In genomic region chr11:107928046-107928766, GRCh38 we compare ENCODE assay signal across 8 cellular contexts. TPM values are rescaled to one million over a fixed set of nuclear protein-coding genes. Genes with fewer than 3 reads are reported as not detected.
A peak's percentile ranks its signal among the peaks of the same experiment; 100 is the strongest.
DNase-seq lines count a peak whose midpoint lies in the region; ATAC-seq lines count a peak whose summit lies in the region.

TSS of gene RAB39A (plus strand) at chr11:107928448. CDS start at chr11:107928569, 121 bp downstream.

- DNase-seq in C1 segment of cervical spinal cord (lab: John Stamatoyannopoulos, UW) (peak; percentile 13 to 96 (median 86)), NCI-H82 (lab: John Stamatoyannopoulos, UW) (peak; percentile 98), medulla oblongata (ENCODE audit: extremely low spot score) (peak; percentile 98)
- DNase-seq in activated CD8-positive, alpha-beta T cell treated with anti-CD3 and anti-CD28 coated beads, Interleukin-2, amount 10 ng/mL, durations not matched to agents 7 days and 5 days: peak; percentile 88
- DNase-seq in effector memory CD8-positive, alpha-beta T cell: peak; percentile 40 to 44 (median 42)
- peak; percentile 19 to 60 (median 48) for DNase-seq in stimulated activated CD4-positive, alpha-beta T cell treated with anti-CD3 and anti-CD28 coated beads, TNF-alpha, amount 100 ng/mL, for 4 hours (ENCODE audit: low read depth in 3 of 3)

- H3K27me3 Mint-ChIP-seq in activated CD8-positive, alpha-beta T cell treated with anti-CD3 and anti-CD28 coated beads, Interleukin-2, amount 10 ng/mL, durations not matched to agents 7 days and 5 days (ENCODE audit: low read depth): peaks cover 24% of the 10 kb centered on the region
- peaks cover 49 to 60% of the 10 kb centered on the region in 2 donors for H3K27me3 Mint-ChIP-seq in effector memory CD8-positive, alpha-beta T cell

- POLR2A ChIA-PET in activated CD8-positive, alpha-beta T cell treated with anti-CD3 and anti-CD28 coated beads, Interleukin-2, amount 10 ng/mL, durations not matched to agents 7 days and 5 days (lab: Charles Lee): no interaction called here

- H3K9me3 Mint-ChIP-seq in activated CD8-positive, alpha-beta T cell treated with anti-CD3 and anti-CD28 coated beads, Interleukin-2, amount 10 ng/mL, durations not matched to agents 7 days and 5 days (ENCODE audit: insufficient read depth): no peaks in the 10 kb centered on the region
- H3K9me3 Mint-ChIP-seq in effector memory CD8-positive, alpha-beta T cell: no peaks in the 10 kb centered on the region

- H3K4me1 Mint-ChIP-seq in activated CD8-positive, alpha-beta T cell treated with anti-CD3 and anti-CD28 coated beads, Interleukin-2, amount 10 ng/mL, durations not matched to agents 7 days and 5 days (ENCODE audit: low read depth): peaks cover 10% of the 10 kb centered on the region
- peaks cover 4 to 6% of the 10 kb centered on the region in 2 donors for H3K4me1 Mint-ChIP-seq in effector memory CD8-positive, alpha-beta T cell (ENCODE audit: low read depth in 2 of 2)

- no peaks in the 10 kb centered on the region for H3K36me3 Mint-ChIP-seq in activated CD8-positive, alpha-beta T cell treated with anti-CD3 and anti-CD28 coated beads, Interleukin-2, amount 10 ng/mL, durations not matched to agents 7 days and 5 days (ENCODE audit: low read depth)
- H3K36me3 Mint-ChIP-seq in effector memory CD8-positive, alpha-beta T cell (ENCODE audit: insufficient read depth): no peaks in the 10 kb centered on the region

- ATAC-seq in GM19438 (IDR thresholded peaks at IDR 0.05; ENCODE audit: low read depth, unreplicated experiment) (peak; percentile 94), HG03565 (IDR thresholded peaks at IDR 0.05; ENCODE audit: unreplicated experiment) (peak; percentile 93)
- ATAC-seq in activated CD8-positive, alpha-beta T cell treated with anti-CD3 and anti-CD28 coated beads, Interleukin-2, amount 10 ng/mL, durations not matched to agents 7 days and 5 days: peak; percentile 94
- ATAC-seq in effector memory CD8-positive, alpha-beta T cell (replicated peaks): peak; percentile 73

- no peak within 1 kb of the TSS for H3K27ac Mint-ChIP-seq in activated CD8-positive, alpha-beta T cell treated with anti-CD3 and anti-CD28 coated beads, Interleukin-2, amount 10 ng/mL, durations not matched to agents 7 days and 5 days
- H3K27ac Mint-ChIP-seq in effector memory CD8-positive, alpha-beta T cell: no peak within 1 kb of the TSS

- H3K4me3 Mint-ChIP-seq in activated CD8-positive, alpha-beta T cell treated with anti-CD3 and anti-CD28 coated beads, Interleukin-2, amount 10 ng/mL, durations not matched to agents 7 days and 5 days: peak within 1 kb of the TSS; percentile 73
- peak within 1 kb of the TSS; percentile 81 to 90 for H3K4me3 Mint-ChIP-seq in effector memory CD8-positive, alpha-beta T cell

- CTCF ChIA-PET in activated CD8-positive, alpha-beta T cell treated with anti-CD3 and anti-CD28 coated beads, Interleukin-2, amount 10 ng/mL, durations not matched to agents 7 days and 5 days (lab: Charles Lee): no interaction called here

RNA-seq across cellular contexts. Expression of gene RAB39A, which starts in this region (rescaled TPM):
- under 1 TPM in 1 of 2 experiments, not detected in 1; 0.18 TPM for total RNA-seq in activated CD8-positive, alpha-beta T cell treated with anti-CD3 and anti-CD28 coated beads, Interleukin-2, amount 10 ng/mL, durations not matched to agents 7 days and 5 days

Comparison
In these comparisons a context has a peak if more than half of its experiments do, and no peak if none do; other contexts are left out.
1. Peak in every context shown above with its lines: DNase-seq and ATAC-seq.
2. Peak in DNase-seq and ATAC-seq in activated CD8-positive, alpha-beta T cell treated with anti-CD3 and anti-CD28 coated beads, Interleukin-2, amount 10 ng/mL, durations not matched to agents 7 days and 5 days; RNA of the gene not detected or under 1 TPM.
3. DNase-seq: peak in every context shown above with its lines; median percentile 98 in NCI-H82; 98 in medulla oblongata; 88 in activated CD8-positive, alpha-beta T cell treated with anti-CD3 and anti-CD28 coated beads, Interleukin-2, amount 10 ng/mL, durations not matched to agents 7 days and 5 days; 86 in C1 segment of cervical spinal cord; 48 in stimulated activated CD4-positive, alpha-beta T cell treated with anti-CD3 and anti-CD28 coated beads, TNF-alpha, amount 100 ng/mL, for 4 hours; 42 in effector memory CD8-positive, alpha-beta T cell.